Comparison of ENCODE assay signal across 8 cellular contexts in genomic region chr6:87472525-87473418, GRCh38. TPM values are rescaled to one million over a fixed set of nuclear protein-coding genes. Genes with fewer than 3 reads are reported as not detected.
DNase-seq lines count a peak whose midpoint lies in the region; ATAC-seq and TF ChIP-seq lines count a peak whose summit lies in the region.

TSS of gene SLC35A1 (plus strand) at chr6:87472974. CDS start at chr6:87473004, 30 bp downstream.

- peak; percentile 73 to 93 (median 86) for DNase-seq in CD8-positive, alpha-beta T cell
- peak; percentile 88 for DNase-seq in HK-2 (ENCODE audit: unreplicated experiment)
- peak; percentile 68 for DNase-seq in NCI-H82 treated with DMSO at 0.1 percent for 48 hours (lab: John Stamatoyannopoulos, UW; ENCODE audit: unreplicated experiment)
- peak; percentile 86 for DNase-seq in activated CD8-positive, alpha-beta T cell treated with anti-CD3 and anti-CD28 coated beads for 36 hours
- peak; percentile 78 for DNase-seq in effector CD4-positive, alpha-beta T cell
- peak; percentile 92 for DNase-seq in lower lobe of right lung
- DNase-seq in stimulated activated CD4-positive, alpha-beta T cell treated with anti-CD3 and anti-CD28 coated beads, TNF-alpha, amount 100 ng/mL, for 1 hour (ENCODE audit: low read depth in 3 of 3, low spot score in 1 of 3) = peak; percentile 51 to 78 (median 68)

- peaks cover 15% of the 10 kb centered on the region for H3K4me1 ChIP-seq in CD8-positive, alpha-beta T cell (ENCODE audit: insufficient read depth, low read length)
- peaks cover 35% of the 10 kb centered on the region for H3K4me1 ChIP-seq in lower lobe of right lung

- H3K27me3 Mint-ChIP-seq in CD8-positive, alpha-beta T cell (ENCODE audit: low read depth) = peaks cover 3% of the 10 kb centered on the region
- H3K27me3 Mint-ChIP-seq in activated CD8-positive, alpha-beta T cell treated with anti-CD3 and anti-CD28 coated beads for 36 hours = peaks cover 5% of the 10 kb centered on the region

- H3K36me3 ChIP-seq in CD8-positive, alpha-beta T cell (ENCODE audit: insufficient read depth, low read length) = peaks cover 3% of the 10 kb centered on the region
- peaks cover 6% of the 10 kb centered on the region for H3K36me3 ChIP-seq in lower lobe of right lung

- CTCF ChIA-PET in CD8-positive, alpha-beta T cell (lab: Charles Lee) = interaction anchor here (1.4 kb wide), 2 partner anchors 151 to 333 kb away, joined by 3 read pairs; no protein-coding TSS in a partner anchor
- CTCF ChIA-PET in activated CD8-positive, alpha-beta T cell treated with anti-CD3 and anti-CD28 coated beads for 36 hours (lab: Charles Lee) = interaction anchor here (0.9 to 1.4 kb wide), 2 partner anchors 151 to 394 kb away, joined by 3 read pairs; no protein-coding TSS in a partner anchor

- peaks cover 18% of the 10 kb centered on the region for H3K4me1 Mint-ChIP-seq in CD8-positive, alpha-beta T cell (ENCODE audit: low read depth)
- peaks cover 18% of the 10 kb centered on the region for H3K4me1 Mint-ChIP-seq in activated CD8-positive, alpha-beta T cell treated with anti-CD3 and anti-CD28 coated beads for 36 hours (ENCODE audit: low read depth)

- TF ChIP-seq CTCF in CD8-positive, alpha-beta T cell (IDR thresholded peaks at IDR 0.05) = peak; percentile 20
- TF ChIP-seq CTCF in activated CD8-positive, alpha-beta T cell treated with anti-CD3 and anti-CD28 coated beads for 36 hours (IDR thresholded peaks at IDR 0.05) = peak; percentile 11
- peak; percentile 38 for TF ChIP-seq CTCF in lower lobe of right lung (IDR thresholded peaks at IDR 0.05)

- intact Hi-C loops in CD8-positive, alpha-beta T cell (cut with DNase I, micrococcal nuclease) = loop anchor here (1.0 to 5.0 kb wide), 12 partner anchors 64 to 1608 kb away; partner anchors contain the start of genes AKIRIN2 (in 2 of the 2), ORC3 (in 1 of the 2), PNRC1 (in 1 of the 2) and RARS2 (in 1 of the 2)
- intact Hi-C loops in activated CD8-positive, alpha-beta T cell treated with anti-CD3 and anti-CD28 coated beads for 36 hours (cut with micrococcal nuclease) = loop anchor here (2.0 to 10.0 kb wide), 3 partner anchors 64 to 318 kb away; partner anchors contain the start of gene ZNF292
- intact Hi-C loops in lower lobe of right lung (cut with DNase I) = no loop called here

- H3K9me3 Mint-ChIP-seq in CD8-positive, alpha-beta T cell = no peaks in the 10 kb centered on the region
- no peaks in the 10 kb centered on the region for H3K9me3 Mint-ChIP-seq in activated CD8-positive, alpha-beta T cell treated with anti-CD3 and anti-CD28 coated beads for 36 hours

- peak within 1 kb of the TSS; percentile 99 for H3K4me3 Mint-ChIP-seq in CD8-positive, alpha-beta T cell
- H3K4me3 Mint-ChIP-seq in activated CD8-positive, alpha-beta T cell treated with anti-CD3 and anti-CD28 coated beads for 36 hours = peak within 1 kb of the TSS; percentile 82

- no peaks in the 10 kb centered on the region for H3K27me3 ChIP-seq in CD8-positive, alpha-beta T cell (ENCODE audit: insufficient read depth, low read length)
- no peaks in the 10 kb centered on the region for H3K27me3 ChIP-seq in lower lobe of right lung (ENCODE audit: low read depth)

- H3K27ac ChIP-seq in CD8-positive, alpha-beta T cell (ENCODE audit: low read depth, low read length) = peak within 1 kb of the TSS; percentile 97
- H3K27ac ChIP-seq in lower lobe of right lung = peak within 1 kb of the TSS; percentile 98

- peak within 1 kb of the TSS; percentile 96 for H3K4me3 ChIP-seq in CD8-positive, alpha-beta T cell (ENCODE audit: low read depth, low read length)
- H3K4me3 ChIP-seq in lower lobe of right lung = peak within 1 kb of the TSS; percentile 82

- H3K36me3 Mint-ChIP-seq in CD8-positive, alpha-beta T cell = peaks cover 6% of the 10 kb centered on the region
- no peaks in the 10 kb centered on the region for H3K36me3 Mint-ChIP-seq in activated CD8-positive, alpha-beta T cell treated with anti-CD3 and anti-CD28 coated beads for 36 hours (ENCODE audit: low read depth)

- no peaks in the 10 kb centered on the region for H3K9me3 ChIP-seq in CD8-positive, alpha-beta T cell (ENCODE audit: low read length)
- H3K9me3 ChIP-seq in lower lobe of right lung = no peaks in the 10 kb centered on the region

- POLR2A ChIA-PET in CD8-positive, alpha-beta T cell (lab: Charles Lee) = interaction anchor here (1.0 to 1.6 kb wide), 5 partner anchors 80 to 1803 kb away, joined by 3 to 4 read pairs (median 4); partner anchors contain the start of genes AKIRIN2, ORC3 and RARS2
- POLR2A ChIA-PET in activated CD8-positive, alpha-beta T cell treated with anti-CD3 and anti-CD28 coated beads for 36 hours (lab: Charles Lee) = interaction anchor here (0.6 to 2.4 kb wide), 5 partner anchors 24 to 1670 kb away, joined by 3 to 9 read pairs (median 4); partner anchors contain the start of gene AKIRIN2

- ATAC-seq in CD8-positive, alpha-beta T cell = peak; percentile 91
- ATAC-seq in GM19455 (IDR thresholded peaks at IDR 0.05; ENCODE audit: unreplicated experiment) (peak; percentile 98), lower lobe of right lung (peak; percentile 99)
- peak; percentile 90 for ATAC-seq in activated CD8-positive, alpha-beta T cell treated with anti-CD3 and anti-CD28 coated beads for 36 hours

- H3K27ac Mint-ChIP-seq in CD8-positive, alpha-beta T cell = peak within 1 kb of the TSS; percentile 100
- peak within 1 kb of the TSS; percentile 95 for H3K27ac Mint-ChIP-seq in activated CD8-positive, alpha-beta T cell treated with anti-CD3 and anti-CD28 coated beads for 36 hours

RNA-seq across cellular contexts. Expression of gene SLC35A1, which starts in this region (rescaled TPM):
- total RNA-seq in CD8-positive, alpha-beta T cell = 1 to 10 TPM; 4.3 to 4.9 TPM
- 1 to 10 TPM; 7.7 to 7.9 TPM for total RNA-seq in activated CD8-positive, alpha-beta T cell treated with anti-CD3 and anti-CD28 coated beads for 36 hours
- 41.0 TPM for total RNA-seq in lower lobe of right lung

Comparison
In these comparisons a context has a peak if more than half of its experiments do, and no peak if none do; other contexts are left out.
1. Peak in every context shown above with its lines: DNase-seq, ATAC-seq, H3K4me3 ChIP-seq and H3K27ac ChIP-seq.